Comparison of ENCODE assay signal across 8 cellular contexts in genomic region chr14:31945074-31945613, GRCh38.
DNase-seq lines count a peak whose midpoint lies in the region; ATAC-seq, FAIRE-seq and TF ChIP-seq lines count a peak whose summit lies in the region.

No MANE protein-coding gene starts in this region.

- H3K27ac ChIP-seq in gastrocnemius medialis: no peak overlapping the region

- H3K36me3 ChIP-seq in gastrocnemius medialis: no peaks in the 10 kb centered on the region

- H3K4me1 Mint-ChIP-seq in glutamatergic neuron (ENCODE audit: low read depth, unreplicated experiment): peaks cover 41% of the 10 kb centered on the region

- no peaks in the 10 kb centered on the region for H3K27me3 ChIP-seq in gastrocnemius medialis

- DNase-seq in GM12891 (ENCODE audit: insufficient read length, low spot score) (no peak), NCI-H748 treated with DMSO at 0.1 percent for 48 hours (lab: John Stamatoyannopoulos, UW) (peak; percentile 36), glutamatergic neuron (no peak), inferior parietal cortex (ENCODE audit: extremely low spot score) (no peak), gastrocnemius medialis (no peak), GM19240 (ENCODE audit: insufficient read length, low spot score) (no peak)

- H3K27me3 Mint-ChIP-seq in glutamatergic neuron (ENCODE audit: unreplicated experiment): peaks cover 3% of the 10 kb centered on the region

- no peak overlapping the region for H3K4me3 ChIP-seq in gastrocnemius medialis

- ATAC-seq in GM21723 (IDR thresholded peaks at IDR 0.05; ENCODE audit: unreplicated experiment): peak; percentile 66
- ATAC-seq in HG02840 (IDR thresholded peaks at IDR 0.05; ENCODE audit: low FRiP score, unreplicated experiment): no peak
- ATAC-seq in gastrocnemius medialis: no peak

- H3K27ac Mint-ChIP-seq in glutamatergic neuron (ENCODE audit: unreplicated experiment): peak overlapping the region; percentile 89

- intact Hi-C loops in gastrocnemius medialis (cut with DNase I; ENCODE audit: low total_unique reads): no loop called here

- TF ChIP-seq POLR2A in GM12891 (IDR thresholded peaks at IDR 0.05; ENCODE audit: low read depth, low read length) (no peak), gastrocnemius medialis (IDR thresholded peaks at IDR 0.05) (no peak)

- H3K36me3 Mint-ChIP-seq in glutamatergic neuron (ENCODE audit: unreplicated experiment): no peaks in the 10 kb centered on the region

- H3K4me1 ChIP-seq in gastrocnemius medialis: no peaks in the 10 kb centered on the region

- TF ChIP-seq CTCF in glutamatergic neuron (IDR thresholded peaks at IDR 0.05; ENCODE audit: partially characterized antibody, unreplicated experiment): no peak
- no peak for TF ChIP-seq CTCF in gastrocnemius medialis (IDR thresholded peaks at IDR 0.05 in 4 of 5, conservative IDR thresholded peaks at IDR 0.05 in 1 of 5)

- H3K9me3 ChIP-seq in gastrocnemius medialis: no peaks in the 10 kb centered on the region

- in situ Hi-C loops in gastrocnemius medialis (cut with MboI; ENCODE audit: low sequenced_read_pairs in 4 of 4): no loop called here

- H3K9me3 Mint-ChIP-seq in glutamatergic neuron (ENCODE audit: unreplicated experiment): peaks cover 5% of the 10 kb centered on the region

- no peak for FAIRE-seq in GM12891 (lab: Jason Lieb, UNC)

- H3K4me3 Mint-ChIP-seq in glutamatergic neuron (ENCODE audit: unreplicated experiment): peak overlapping the region; percentile 25

TF ChIP-seq in GM12891, 5 proteins besides CTCF, POLR2A, EP300 and RAD21:
- TF ChIP-seq PAX5 (IDR thresholded peaks at IDR 0.05; ENCODE audit: insufficient read depth, low read length, severe bottlenecking): no peak
- no peak for TF ChIP-seq TAF1 (IDR thresholded peaks at IDR 0.05; ENCODE audit: low read depth, low read length)
- TF ChIP-seq POLR2AphosphoS5 (IDR thresholded peaks at IDR 0.05; ENCODE audit: low read depth, low read length): no peak
- peak; percentile 62 for TF ChIP-seq SPI1 (IDR thresholded peaks at IDR 0.05; ENCODE audit: low read depth, low read length)
- no peak for TF ChIP-seq POU2F2 (IDR thresholded peaks at IDR 0.05; ENCODE audit: low read depth, low read length)
